In genomic region chr19:2613507-2614295, GRCh38 we compare ENCODE assay signal across 8 cellular contexts.
DNase-seq lines count a peak whose midpoint lies in the region; ATAC-seq and TF ChIP-seq lines count a peak whose summit lies in the region.

No MANE protein-coding gene starts in this region.

- peak; percentile 36 to 38 for ATAC-seq in naive B cell (ENCODE audit: low read depth in 2 of 2)
- ATAC-seq in GM18861 (IDR thresholded peaks at IDR 0.05; ENCODE audit: unreplicated experiment) = no peak

- peak; percentile 54 to 74 (median 62) for TF ChIP-seq CTCF in uterus (IDR thresholded peaks at IDR 0.05)

- H3K9me3 ChIP-seq in BLaER1 = peaks cover 9% of the 10 kb centered on the region
- H3K9me3 ChIP-seq in HUES6 (ENCODE audit: control insufficient read depth, insufficient read depth, low read depth, low read length) = peaks cover 9% of the 10 kb centered on the region
- H3K9me3 ChIP-seq in uterus = no peaks in the 10 kb centered on the region

- peak; percentile 63 to 64 for DNase-seq in activated CD4-positive, alpha-beta T cell treated with anti-CD3 and anti-CD28 coated beads for 4 hours
- DNase-seq in ecto neural progenitor cell (ENCODE audit: low spot score) (peak; percentile 63), naive B cell (peak; percentile 66), uterus (no peak), 8988T (no peak)

- H3K27me3 Mint-ChIP-seq in naive B cell = no peaks in the 10 kb centered on the region

- peak overlapping the region; percentile 82 to 91 (median 86) for H3K27ac Mint-ChIP-seq in naive B cell

- H3K36me3 ChIP-seq in BLaER1 (peaks cover 9% of the 10 kb centered on the region; the same call in 1 of the 2 replicates), HUES6 (ENCODE audit: control insufficient read depth, insufficient read depth, low read length) (no peaks in the 10 kb centered on the region), uterus (no peaks in the 10 kb centered on the region)

- H3K9me3 Mint-ChIP-seq in naive B cell = no peaks in the 10 kb centered on the region

- intact Hi-C loops in uterus (cut with DNase I; ENCODE audit: low total_unique reads) = loop anchor here (2.0 kb wide), 1 partner anchor 141 kb away; no protein-coding TSS in a partner anchor

- no peaks in the 10 kb centered on the region for H3K27me3 ChIP-seq in BLaER1
- H3K27me3 ChIP-seq in HUES6 (ENCODE audit: control insufficient read depth, insufficient read depth, low read length) = no peaks in the 10 kb centered on the region
- no peaks in the 10 kb centered on the region for H3K27me3 ChIP-seq in uterus

- no peak for TF ChIP-seq POLR2A in uterus (IDR thresholded peaks at IDR 0.05)

- H3K9ac ChIP-seq in BLaER1 (peak overlapping the region; percentile 51), HUES6 (ENCODE audit: low read length) (peak overlapping the region; percentile 43)

- H4K20me1 ChIP-seq in BLaER1 = peaks cover 64% of the 10 kb centered on the region

- H3K4me3 ChIP-seq in BLaER1 = peak overlapping the region; percentile 8; the same call in 1 of the 2 replicates
- H3K4me3 ChIP-seq in HUES6 (ENCODE audit: low read depth, low read length) = no peak overlapping the region
- H3K4me3 ChIP-seq in uterus = no peak overlapping the region

- H3K4me2 ChIP-seq in BLaER1 = peak overlapping the region; percentile 89

- no peaks in the 10 kb centered on the region for H3K36me3 Mint-ChIP-seq in naive B cell

- H3K4me1 ChIP-seq in BLaER1 (peaks cover 100% of the 10 kb centered on the region), HUES6 (ENCODE audit: control insufficient read depth, insufficient read depth, low read length) (peaks cover 10% of the 10 kb centered on the region), uterus (no peaks in the 10 kb centered on the region)

- H3K27ac ChIP-seq in BLaER1 (peak overlapping the region; percentile 85), HUES6 (ENCODE audit: low read depth, low read length) (no peak overlapping the region), uterus (no peak overlapping the region)

- H3K4me3 Mint-ChIP-seq in naive B cell = peak overlapping the region; percentile 53 to 84 (median 75)

- H3K4me1 Mint-ChIP-seq in naive B cell = peaks cover 61 to 89% (median 84%) of the 10 kb centered on the region in 3 donors

Comparison
In these comparisons a context has a peak if more than half of its experiments do, and no peak if none do; other contexts are left out.
1. DNase-seq: peak in activated CD4-positive, alpha-beta T cell treated with anti-CD3 and anti-CD28 coated beads for 4 hours (2 of 2), ecto neural progenitor cell (single experiment) and naive B cell (single experiment); none in uterus (0 of 2) and 8988T (single experiment).